ENCODE assay signal across 19 cellular contexts in genomic region chr2:218622606-218623238, GRCh38. TPM values are rescaled to one million over a fixed set of nuclear protein-coding genes. Genes with fewer than 3 reads are reported as not detected.
DNase-seq lines count a peak whose midpoint lies in the region; ATAC-seq and TF ChIP-seq lines count a peak whose summit lies in the region.
"Had no signal": no experiment of that assay in that cellular context is flagged by ENCODE, and none has a peak within 500 bp of the region (broad histone marks: within the 10 kb centered on the region; RNA-seq: fewer than 3 reads in every experiment).

No MANE protein-coding gene starts in this region.

- H4K20me1 ChIP-seq in GM23338 (replicated peaks; ENCODE audit: insufficient read depth) (no peaks in the 10 kb centered on the region), mammary epithelial cell (ENCODE audit: insufficient read depth, low read length) (no peaks in the 10 kb centered on the region)

- DNase-seq in AG10803 (ENCODE audit: low read depth) (peak; percentile 25), GM23338 (ENCODE audit: low spot score) (no peak), mammary epithelial cell (no peak), kidney tubule cell (ENCODE audit: low spot score) (peak; percentile 58)
- DNase-seq in activated naive CD8-positive, alpha-beta T cell treated with anti-CD3 and anti-CD28 coated beads, Interleukin-2, amount 50 U/mL, for 24 hours, result no peak
- no peak for DNase-seq in activated CD4-positive, CD25-positive, alpha-beta regulatory T cell (lab: John Stamatoyannopoulos, UW)
- DNase-seq: activated CD4-positive, CD25-positive, alpha-beta regulatory T cell treated with anti-CD3 and anti-CD28 coated beads, Interleukin-2, amount 50 U/mL, for 72 hours; activated CD8-positive, alpha-beta memory T cell treated with anti-CD3 and anti-CD28 coated beads, Interleukin-2, amount 10 ng/mL, durations not matched to agents 7 days and 5 days; activated gamma-delta T cell treated with Interleukin-2 at 50 U/mL for 16 hours; aorta; DMS153; KG1; NCI-H1105; T-helper 17 cell had no signal

- H3K27me3 ChIP-seq in GM23338 (ENCODE audit: insufficient read depth) (no peaks in the 10 kb centered on the region), mammary epithelial cell (ENCODE audit: insufficient read depth, low read length) (no peaks in the 10 kb centered on the region)
- H3K27me3 ChIP-seq: suprapubic skin had no signal

- no peak overlapping the region for H3K4me2 ChIP-seq in GM23338
- no peak overlapping the region for H3K4me2 ChIP-seq in mammary epithelial cell (ENCODE audit: insufficient read depth, low read depth, low read length)

- dilution Hi-C loops in mammary epithelial cell (cut with HindIII; ENCODE audit: low sequenced_read_pairs), result no loop called here

- no peaks in the 10 kb centered on the region for H3K79me2 ChIP-seq in GM23338 (replicated peaks; ENCODE audit: insufficient read depth)
- H3K79me2 ChIP-seq in mammary epithelial cell (ENCODE audit: insufficient read depth, low read length), result no peaks in the 10 kb centered on the region

- CTCF ChIA-PET in mammary epithelial cell (lab: Charles Lee; ENCODE audit: low non-redundant PET), result interaction anchor here (0.6 kb wide), 1 partner anchor 287 kb away, joined by 3 read pairs; no protein-coding TSS in a partner anchor

- no peak overlapping the region for H3K4me3 Mint-ChIP-seq in GM23338
- no peak overlapping the region for H3K4me3 Mint-ChIP-seq in activated naive CD8-positive, alpha-beta T cell treated with anti-CD3 and anti-CD28 coated beads, Interleukin-2, amount 50 U/mL, for 24 hours
- H3K4me3 Mint-ChIP-seq in activated T-helper 17 cell treated with anti-CD3 and anti-CD28 coated beads, Interleukin-2, amount 50 U/mL, for 72 hours, result no peak overlapping the region
- H3K4me3 Mint-ChIP-seq: activated CD8-positive, alpha-beta memory T cell treated with anti-CD3 and anti-CD28 coated beads, Interleukin-2, amount 10 ng/mL, durations not matched to agents 7 days and 5 days; T-helper 17 cell had no signal

- intact Hi-C loops in mammary epithelial cell (cut with micrococcal nuclease), result no loop called here

- no peak overlapping the region for H3K27ac Mint-ChIP-seq in GM23338
- H3K27ac Mint-ChIP-seq in activated naive CD8-positive, alpha-beta T cell treated with anti-CD3 and anti-CD28 coated beads, Interleukin-2, amount 50 U/mL, for 24 hours, result no peak overlapping the region
- no peak overlapping the region for H3K27ac Mint-ChIP-seq in activated T-helper 17 cell treated with anti-CD3 and anti-CD28 coated beads, Interleukin-2, amount 50 U/mL, for 72 hours
- H3K27ac Mint-ChIP-seq: activated CD8-positive, alpha-beta memory T cell treated with anti-CD3 and anti-CD28 coated beads, Interleukin-2, amount 10 ng/mL, durations not matched to agents 7 days and 5 days; T-helper 17 cell had no signal

- TF ChIP-seq CTCF in AG10803 (conservative IDR thresholded peaks at IDR 0.05; ENCODE audit: low read length) (no peak), GM23338 (conservative IDR thresholded peaks at IDR 0.05; ENCODE audit: low read depth in 2 of 2) (no peak), mammary epithelial cell (conservative IDR thresholded peaks at IDR 0.05 in 1 of 2, IDR thresholded peaks at IDR 0.05 in 1 of 2; ENCODE audit: extremely low read depth in 1 of 2, insufficient read depth in 1 of 2, low read depth in 1 of 2, low read length in 2 of 2) (no peak)

- no peaks in the 10 kb centered on the region for H3K36me3 Mint-ChIP-seq in GM23338 (ENCODE audit: low read depth)
- H3K36me3 Mint-ChIP-seq in activated naive CD8-positive, alpha-beta T cell treated with anti-CD3 and anti-CD28 coated beads, Interleukin-2, amount 50 U/mL, for 24 hours (ENCODE audit: low read depth), result no peaks in the 10 kb centered on the region
- H3K36me3 Mint-ChIP-seq in activated T-helper 17 cell treated with anti-CD3 and anti-CD28 coated beads, Interleukin-2, amount 50 U/mL, for 72 hours (ENCODE audit: low read depth), result no peaks in the 10 kb centered on the region
- H3K36me3 Mint-ChIP-seq: activated CD8-positive, alpha-beta memory T cell treated with anti-CD3 and anti-CD28 coated beads, Interleukin-2, amount 10 ng/mL, durations not matched to agents 7 days and 5 days had no signal

- peaks cover 3% of the 10 kb centered on the region for H3K27me3 Mint-ChIP-seq in GM23338 (ENCODE audit: insufficient read depth, low read depth, poor library complexity)
- H3K27me3 Mint-ChIP-seq in activated naive CD8-positive, alpha-beta T cell treated with anti-CD3 and anti-CD28 coated beads, Interleukin-2, amount 50 U/mL, for 24 hours, result no peaks in the 10 kb centered on the region
- H3K27me3 Mint-ChIP-seq in activated T-helper 17 cell treated with anti-CD3 and anti-CD28 coated beads, Interleukin-2, amount 50 U/mL, for 72 hours, result no peaks in the 10 kb centered on the region
- H3K27me3 Mint-ChIP-seq: activated CD8-positive, alpha-beta memory T cell treated with anti-CD3 and anti-CD28 coated beads, Interleukin-2, amount 10 ng/mL, durations not matched to agents 7 days and 5 days; T-helper 17 cell had no signal

- no TSS peak for BruUV-seq in mammary epithelial cell (replicated peaks; lab: Mats Ljungman, UMichigan)

- no peak overlapping the region for H3K4me3 ChIP-seq in AG10803 (ENCODE audit: low read length)
- no peak overlapping the region for H3K4me3 ChIP-seq in GM23338
- H3K4me3 ChIP-seq in mammary epithelial cell (replicated peaks in 1 of 3; ENCODE audit: insufficient read depth in 1 of 3, low read depth in 2 of 3, low read length in 3 of 3), result no peak overlapping the region
- H3K4me3 ChIP-seq: coronary artery, suprapubic skin had no signal

- no peaks in the 10 kb centered on the region for H3K9me3 Mint-ChIP-seq in GM23338
- H3K9me3 Mint-ChIP-seq in activated naive CD8-positive, alpha-beta T cell treated with anti-CD3 and anti-CD28 coated beads, Interleukin-2, amount 50 U/mL, for 24 hours, result no peaks in the 10 kb centered on the region
- H3K9me3 Mint-ChIP-seq in activated T-helper 17 cell treated with anti-CD3 and anti-CD28 coated beads, Interleukin-2, amount 50 U/mL, for 72 hours, result no peaks in the 10 kb centered on the region

- peaks cover 2% of the 10 kb centered on the region; the same call in 1 of the 3 replicates for H3K4me1 Mint-ChIP-seq in GM23338
- no peaks in the 10 kb centered on the region for H3K4me1 Mint-ChIP-seq in activated naive CD8-positive, alpha-beta T cell treated with anti-CD3 and anti-CD28 coated beads, Interleukin-2, amount 50 U/mL, for 24 hours
- no peaks in the 10 kb centered on the region for H3K4me1 Mint-ChIP-seq in activated T-helper 17 cell treated with anti-CD3 and anti-CD28 coated beads, Interleukin-2, amount 50 U/mL, for 72 hours

- H3K27ac ChIP-seq in GM23338 (ENCODE audit: low read depth) (no peak overlapping the region), mammary epithelial cell (ENCODE audit: insufficient read depth, low read depth, low read length) (no peak overlapping the region)
- H3K27ac ChIP-seq: coronary artery, suprapubic skin had no signal

- H3K9ac ChIP-seq in mammary epithelial cell (ENCODE audit: insufficient read depth, low read length), result no peak overlapping the region

- no peaks in the 10 kb centered on the region for H3K9me3 ChIP-seq in mammary epithelial cell (replicated peaks; ENCODE audit: insufficient read depth, low read length)
- H3K9me3 ChIP-seq: suprapubic skin had no signal

- in situ Hi-C loops in mammary epithelial cell (cut with MboI; ENCODE audit: low sequenced_read_pairs in 2 of 2), result no loop called here

- peak overlapping the region; percentile 93; the same call in 1 of the 2 replicates for H2AFZ ChIP-seq in GM23338
- H2AFZ ChIP-seq in mammary epithelial cell (ENCODE audit: low read depth, low read length), result peak overlapping the region; percentile 34

- H3K4me1 ChIP-seq in GM23338 (ENCODE audit: insufficient read depth) (no peaks in the 10 kb centered on the region), mammary epithelial cell (ENCODE audit: insufficient read depth, low read length) (peaks cover 6% of the 10 kb centered on the region)
- H3K4me1 ChIP-seq: suprapubic skin had no signal

- WGBS in mammary epithelial cell (ENCODE audit: low coverage, missing lambda C conversion rate), result 76% methylated on average over 6 of the region's 6 CpGs

- no peaks in the 10 kb centered on the region for H3K9me2 ChIP-seq in GM23338 (ENCODE audit: insufficient read depth)

- no peaks in the 10 kb centered on the region for H3F3A ChIP-seq in GM23338 (replicated peaks; ENCODE audit: low read depth)

- no peak for ATAC-seq in GM23338
- ATAC-seq in activated naive CD8-positive, alpha-beta T cell treated with anti-CD3 and anti-CD28 coated beads, Interleukin-2, amount 50 U/mL, for 24 hours, result no peak
- no peak for ATAC-seq in activated T-helper 17 cell treated with anti-CD3 and anti-CD28 coated beads, Interleukin-2, amount 50 U/mL, for 72 hours (replicated peaks)
- ATAC-seq in GM18867 (IDR thresholded peaks at IDR 0.05; ENCODE audit: unreplicated experiment), result no peak
- ATAC-seq: activated CD8-positive, alpha-beta memory T cell treated with anti-CD3 and anti-CD28 coated beads, Interleukin-2, amount 10 ng/mL, durations not matched to agents 7 days and 5 days; esophagus mucosa; T-helper 17 cell had no signal

- H3K36me3 ChIP-seq in GM23338 (ENCODE audit: insufficient read depth), result no peaks in the 10 kb centered on the region
- H3K36me3 ChIP-seq in mammary epithelial cell (ENCODE audit: insufficient read depth, low read length), result no peaks in the 10 kb centered on the region
- H3K36me3 ChIP-seq: suprapubic skin had no signal

RNA-seq across cellular contexts. Expression of gene PLCD4, which starts 15.0 kb away (rescaled TPM):
- 0.80 TPM in 1 of 2 replicates, not detected in the other for total RNA-seq in GM23338 (2014; rRNA removed; shearing (Covaris generic))
- polyA plus RNA-seq in GM23338 (2016; fragmentation: Nextera tagmentation; extraction: Ambion mirVana) (1.3 and 1.7 TPM in 2 replicates), mammary epithelial cell (2.8 TPM)
- total RNA-seq in mammary epithelial cell, result 1 to 10 TPM; 1.8 to 5.4 TPM
- 20.9 TPM for polyA minus RNA-seq in mammary epithelial cell
- under 1 TPM; 0.37 to 0.52 TPM for total RNA-seq in activated T-helper 17 cell treated with anti-CD3 and anti-CD28 coated beads, Interleukin-2, amount 50 U/mL, for 72 hours

RNA-seq across cellular contexts. Expression of gene ZNF142, which starts 36.7 kb away (rescaled TPM):
- total RNA-seq in GM23338 (2014; rRNA removed; shearing (Covaris generic)), result 26.4 and 32.8 TPM in 2 replicates
- polyA plus RNA-seq in GM23338 (2016; fragmentation: Nextera tagmentation; extraction: Ambion mirVana) (14.6 and 14.9 TPM in 2 replicates), mammary epithelial cell (13.5 TPM)
- total RNA-seq in mammary epithelial cell, result 10 to 100 TPM; 16.0 to 34.5 TPM
- polyA minus RNA-seq in mammary epithelial cell, result 73.6 TPM
- total RNA-seq in activated T-helper 17 cell treated with anti-CD3 and anti-CD28 coated beads, Interleukin-2, amount 50 U/mL, for 72 hours, result 10 to 100 TPM; 28.5 to 44.0 TPM

RNA-seq across cellular contexts. Expression of gene BCS1L, which starts 36.8 kb away (rescaled TPM):
- 16.9 and 23.5 TPM in 2 replicates for total RNA-seq in GM23338 (2014; rRNA removed; shearing (Covaris generic))
- 28.9 and 31.6 TPM in 2 replicates for polyA plus RNA-seq in GM23338 (2016; fragmentation: Nextera tagmentation; extraction: Ambion mirVana)
- 10 to 100 TPM; 28.8 to 53.4 TPM for total RNA-seq in mammary epithelial cell
- 54.9 TPM for polyA plus RNA-seq in mammary epithelial cell
- polyA minus RNA-seq in mammary epithelial cell, result 98.8 TPM
- 10 to 100 TPM; 20.2 to 69.3 TPM for total RNA-seq in activated T-helper 17 cell treated with anti-CD3 and anti-CD28 coated beads, Interleukin-2, amount 50 U/mL, for 72 hours

RNA-seq across cellular contexts. Expression of gene RNF25, which starts 49.1 kb away (rescaled TPM):
- total RNA-seq in GM23338 (2014; rRNA removed; shearing (Covaris generic)), result 18.3 and 22.1 TPM in 2 replicates
- polyA plus RNA-seq in GM23338 (2016; fragmentation: Nextera tagmentation; extraction: Ambion mirVana) (22.2 and 26.8 TPM in 2 replicates), mammary epithelial cell (60.1 TPM)
- total RNA-seq in mammary epithelial cell, result 10 to 100 TPM; 33.5 to 47.1 TPM
- polyA minus RNA-seq in mammary epithelial cell, result 68.1 TPM
- total RNA-seq in activated T-helper 17 cell treated with anti-CD3 and anti-CD28 coated beads, Interleukin-2, amount 50 U/mL, for 72 hours, result 10 to 100 TPM; 13.5 to 20.7 TPM

RNA-seq across cellular contexts. Expression of gene STK36, which starts 49.2 kb away (rescaled TPM):
- total RNA-seq in GM23338 (2014; rRNA removed; shearing (Covaris generic)), result 24.2 and 26.3 TPM in 2 replicates
- polyA plus RNA-seq in GM23338 (2016; fragmentation: Nextera tagmentation; extraction: Ambion mirVana) (17.2 and 21.2 TPM in 2 replicates), mammary epithelial cell (20.4 TPM)
- 10 to 100 TPM; 18.8 to 26.4 TPM for total RNA-seq in mammary epithelial cell
- polyA minus RNA-seq in mammary epithelial cell, result 72.4 TPM
- total RNA-seq in activated T-helper 17 cell treated with anti-CD3 and anti-CD28 coated beads, Interleukin-2, amount 50 U/mL, for 72 hours, result 10 to 100 TPM; 13.4 to 13.8 TPM

Comparison
In these comparisons a context has a peak if more than half of its experiments do, and no peak if none do; other contexts are left out.
1. DNase-seq: peak in AG10803 (single experiment) and kidney tubule cell (single experiment); none in GM23338 (single experiment), mammary epithelial cell (single experiment), activated naive CD8-positive, alpha-beta T cell treated with anti-CD3 and anti-CD28 coated beads, Interleukin-2, amount 50 U/mL, for 24 hours (single experiment) and activated CD4-positive, CD25-positive, alpha-beta regulatory T cell (0 of 4).